Comparison of ENCODE assay signal across 8 cellular contexts in genomic region chr18:10518595-10519273, GRCh38. TPM values are rescaled to one million over a fixed set of nuclear protein-coding genes. Genes with fewer than 3 reads are reported as not detected.
DNase-seq lines count a peak whose midpoint lies in the region; ATAC-seq and TF ChIP-seq lines count a peak whose summit lies in the region.

No MANE protein-coding gene starts in this region.

- WGBS in suprapubic skin, result 56% methylated on average over 12 of the region's 12 CpGs

- peak overlapping the region; percentile 3; the same call in 1 of the 2 replicates for H2AFZ ChIP-seq in Loucy (ENCODE audit: low read length)

- intact Hi-C loops in ascending aorta (cut with DNase I), result loop anchor here (2.0 to 5.0 kb wide), 2 partner anchors 64 to 166 kb away; partner anchors contain the start of gene APCDD1

- TF ChIP-seq POLR2A in suprapubic skin (IDR thresholded peaks at IDR 0.05), result no peak

- no peaks in the 10 kb centered on the region for H3K79me2 ChIP-seq in Loucy (ENCODE audit: insufficient read depth, low read length)

- H3K4me3 ChIP-seq in Loucy (ENCODE audit: low read length, poor library complexity, severe bottlenecking), result no peak overlapping the region
- no peak overlapping the region for H3K4me3 ChIP-seq in ascending aorta
- H3K4me3 ChIP-seq in suprapubic skin, result no peak overlapping the region

- peak overlapping the region in 1 of 2 donors; percentile 36 for H3K27ac ChIP-seq in ascending aorta
- peak overlapping the region; percentile 59 for H3K27ac ChIP-seq in suprapubic skin

- no peak overlapping the region for H3K4me2 ChIP-seq in Loucy (ENCODE audit: low read depth, low read length, poor library complexity, severe bottlenecking)

- no peak overlapping the region for H3K9ac ChIP-seq in Loucy (ENCODE audit: low read depth, low read length, poor library complexity, severe bottlenecking)

- H3K27me3 ChIP-seq in Loucy (ENCODE audit: insufficient read depth, low read length, poor library complexity, severe bottlenecking) (no peaks in the 10 kb centered on the region), ascending aorta (no peaks in the 10 kb centered on the region), suprapubic skin (no peaks in the 10 kb centered on the region)

- no peaks in the 10 kb centered on the region for H3K36me3 ChIP-seq in Loucy (ENCODE audit: insufficient read depth, low read length)
- no peaks in the 10 kb centered on the region for H3K36me3 ChIP-seq in ascending aorta
- H3K36me3 ChIP-seq in suprapubic skin, result no peaks in the 10 kb centered on the region

- H3K4me1 ChIP-seq in Loucy (ENCODE audit: insufficient read depth, low read length, poor library complexity, severe bottlenecking), result peaks cover 16% of the 10 kb centered on the region
- peaks cover 11 to 12% of the 10 kb centered on the region in 2 donors for H3K4me1 ChIP-seq in ascending aorta
- peaks cover 58% of the 10 kb centered on the region for H3K4me1 ChIP-seq in suprapubic skin

- ATAC-seq in HG03342 (IDR thresholded peaks at IDR 0.05; ENCODE audit: unreplicated experiment) (no peak), GM21423 (IDR thresholded peaks at IDR 0.05; ENCODE audit: unreplicated experiment) (no peak), GM18870 (IDR thresholded peaks at IDR 0.05; ENCODE audit: unreplicated experiment) (no peak)

- H4K20me1 ChIP-seq in Loucy (ENCODE audit: insufficient read depth, low read length, poor library complexity, severe bottlenecking), result no peaks in the 10 kb centered on the region

- TF ChIP-seq CTCF in Loucy (conservative IDR thresholded peaks at IDR 0.05; ENCODE audit: low read length) (peak; percentile 34), ascending aorta (IDR thresholded peaks at IDR 0.05) (peak in 2 of 3 experiments; percentile 35 to 52), suprapubic skin (IDR thresholded peaks at IDR 0.05) (no peak), GM20000 (IDR thresholded peaks at IDR 0.05; ENCODE audit: extremely low read depth, missing control alignments) (no peak)

- H3K9me3 ChIP-seq in Loucy (ENCODE audit: insufficient read depth, low read depth, low read length), result no peaks in the 10 kb centered on the region
- H3K9me3 ChIP-seq in ascending aorta, result no peaks in the 10 kb centered on the region
- H3K9me3 ChIP-seq in suprapubic skin, result no peaks in the 10 kb centered on the region

- no peak for TF ChIP-seq EP300 in suprapubic skin (IDR thresholded peaks at IDR 0.05)

- no peaks in the 10 kb centered on the region for H3K9me2 ChIP-seq in Loucy (replicated peaks; ENCODE audit: low read depth, low read length)

- DNase-seq in ascending aorta (ENCODE audit: low spot score in 2 of 2), result no peak
- DNase-seq in inferior parietal cortex (ENCODE audit: extremely low spot score), result peak; percentile 85
- no peak for DNase-seq in suprapubic skin (ENCODE audit: low spot score in 2 of 2)
- no peak for DNase-seq in GM20000 (ENCODE audit: low spot score)

- no peaks in the 10 kb centered on the region for H3F3A ChIP-seq in Loucy (ENCODE audit: low read depth)

RNA-seq across cellular contexts. Expression of gene NAPG, which starts 7.1 kb away (rescaled TPM):
- 31.1 TPM for total RNA-seq in ascending aorta
- 10 to 100 TPM; 28.8 to 40.1 (median 37.5) TPM for total RNA-seq in suprapubic skin

Comparison
In these comparisons a context has a peak if more than half of its experiments do, and no peak if none do; other contexts are left out.
1. CTCF ChIP-seq: peak in Loucy (single experiment) and ascending aorta (2 of 3); none in suprapubic skin (0 of 2) and GM20000 (single experiment).